Comparison of ENCODE assay signal across 8 cellular contexts in the genomic region with DNA sequence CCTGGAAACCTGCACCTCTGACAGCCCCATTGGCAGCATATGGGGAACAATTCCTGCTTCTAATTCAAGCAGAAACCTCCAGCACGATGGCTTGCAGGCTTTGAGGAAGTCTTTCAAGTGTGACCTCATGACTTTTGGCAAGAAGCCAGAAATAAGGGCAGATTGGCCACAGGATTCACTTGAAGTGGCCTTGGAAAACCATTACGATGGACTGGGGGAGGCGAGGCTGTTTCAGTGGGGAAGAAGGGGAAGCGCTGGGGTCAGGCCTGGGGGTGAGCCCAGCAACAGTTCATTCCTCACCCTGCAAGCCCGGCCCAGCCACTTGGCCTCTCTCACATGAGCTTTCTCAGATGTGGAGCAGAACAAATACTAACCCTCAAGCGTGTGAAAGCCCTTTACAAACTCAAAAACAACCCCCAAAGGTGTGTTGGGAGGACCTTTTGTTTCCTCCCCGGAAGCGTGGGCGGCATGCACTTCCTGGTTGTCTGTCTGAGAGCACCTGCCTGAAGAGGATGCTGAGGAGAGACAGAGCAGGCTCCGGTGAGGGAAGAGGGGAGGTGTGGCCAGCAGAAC. TPM values are rescaled to one million over a fixed set of nuclear protein-coding genes. Genes with fewer than 3 reads are reported as not detected.
DNase-seq lines count a peak whose midpoint lies in the region; ATAC-seq and TF ChIP-seq lines count a peak whose summit lies in the region.

No MANE protein-coding gene starts in this region.

- no peak for TF ChIP-seq CTCF in astrocyte of the cerebellum (IDR thresholded peaks at IDR 0.05; ENCODE audit: low read depth, low read length, missing control alignments)

- peak; percentile 45 to 61 for DNase-seq in NCI-H524 (lab: John Stamatoyannopoulos, UW)
- DNase-seq in NCI-H524 treated with DMSO at 0.1 percent for 48 hours (lab: John Stamatoyannopoulos, UW), result no peak
- DNase-seq in Jurkat, Clone E6-1 (ENCODE audit: low read depth, low spot score), result peak; percentile 86
- DNase-seq in T-helper 22 cell (ENCODE audit: low read depth), result peak; percentile 86
- DNase-seq in astrocyte of the cerebellum (ENCODE audit: low read depth), result peak; percentile 37
- DNase-seq in left lobe of liver (ENCODE audit: low spot score), result no peak
- DNase-seq in stimulated activated CD8-positive, alpha-beta memory T cell treated with anti-CD3 and anti-CD28 coated beads, Interleukin-12 subunit alpha, Interleukin-12 subunit beta, amount 100 ng/mL, for 24 hours (ENCODE audit: extremely low read depth), result peak; percentile 63
- no peak for DNase-seq in retina

- ATAC-seq in left lobe of liver, result peak; percentile 46

- H3K4me3 ChIP-seq in Jurkat, Clone E6-1 (ENCODE audit: low read length), result peak overlapping the region; percentile 28
- H3K4me3 ChIP-seq in astrocyte of the cerebellum (ENCODE audit: low read depth, low read length), result no peak overlapping the region

- in situ Hi-C loops in astrocyte of the cerebellum (cut with HindIII; ENCODE audit: low sequenced_read_pairs), result no loop called here

RNA-seq across cellular contexts. Expression of a gene that starts 26.9 kb away (rescaled TPM):
- 20.4 TPM for polyA plus RNA-seq in Jurkat, Clone E6-1 (2012; ENCODE audit: insufficient read depth, insufficient read length)
- total RNA-seq in left lobe of liver, result 42.5 TPM

RNA-seq across cellular contexts. Expression of a gene that starts 59.5 kb away (rescaled TPM):
- polyA plus RNA-seq in Jurkat, Clone E6-1 (2012; ENCODE audit: insufficient read depth, insufficient read length), result 13.1 TPM
- total RNA-seq in left lobe of liver, result 6.3 TPM

Comparison
In these comparisons a context has a peak if more than half of its experiments do, and no peak if none do; other contexts are left out.
1. DNase-seq: peak in NCI-H524 (2 of 2), Jurkat, Clone E6-1 (single experiment), T-helper 22 cell (single experiment), astrocyte of the cerebellum (single experiment) and stimulated activated CD8-positive, alpha-beta memory T cell treated with anti-CD3 and anti-CD28 coated beads, Interleukin-12 subunit alpha, Interleukin-12 subunit beta, amount 100 ng/mL, for 24 hours (single experiment); none in NCI-H524 treated with DMSO at 0.1 percent for 48 hours (single experiment), left lobe of liver (single experiment) and retina (single experiment).